Comparison of ENCODE assay signal across 8 cellular contexts in genomic region chr13:52455677-52456041, GRCh38. TPM values are rescaled to one million over a fixed set of nuclear protein-coding genes. Genes with fewer than 3 reads are reported as not detected.
A peak's percentile ranks its signal among the peaks of the same experiment; 100 is the strongest.
DNase-seq lines count a peak whose midpoint lies in the region; ATAC-seq, FAIRE-seq and TF ChIP-seq lines count a peak whose summit lies in the region.

No MANE protein-coding gene starts in this region.

- H3K4me3 Mint-ChIP-seq in activated T-helper 17 cell treated with anti-CD3 and anti-CD28 coated beads, Interleukin-2, amount 50 U/mL, for 72 hours = peak overlapping the region; percentile 93
- peak overlapping the region; percentile 92 for H3K4me3 Mint-ChIP-seq in natural killer cell treated with Interleukin-12 subunit alpha and Interleukin-12 subunit beta and Interleukin-15 and Interleukin-18, amount 100 ng/mL, for 72 hours

- H3K9me3 ChIP-seq in HUES64 (ENCODE audit: insufficient read depth, low read depth, low read length) = no peaks in the 10 kb centered on the region

- H3K4me3 ChIP-seq in HUES64 (ENCODE audit: low read length) = peak overlapping the region; percentile 76
- peak overlapping the region; percentile 54 for H3K4me3 ChIP-seq in fibroblast of mammary gland (ENCODE audit: control insufficient read depth, low read depth, low read length)

- H3K9ac ChIP-seq in HUES64 (ENCODE audit: low read depth, low read length) = peak overlapping the region; percentile 92

- peaks cover 14% of the 10 kb centered on the region for H3K4me1 Mint-ChIP-seq in activated T-helper 17 cell treated with anti-CD3 and anti-CD28 coated beads, Interleukin-2, amount 50 U/mL, for 72 hours
- H3K4me1 Mint-ChIP-seq in natural killer cell treated with Interleukin-12 subunit alpha and Interleukin-12 subunit beta and Interleukin-15 and Interleukin-18, amount 100 ng/mL, for 72 hours (ENCODE audit: low read depth in 2 of 2) = peaks cover 24 to 33% of the 10 kb centered on the region in 2 donors

- peaks cover 7% of the 10 kb centered on the region for H3K4me1 ChIP-seq in HUES64 (ENCODE audit: insufficient read depth, low read length)

- H3K36me3 Mint-ChIP-seq in activated T-helper 17 cell treated with anti-CD3 and anti-CD28 coated beads, Interleukin-2, amount 50 U/mL, for 72 hours (ENCODE audit: low read depth) = peaks cover 54% of the 10 kb centered on the region
- H3K36me3 Mint-ChIP-seq in natural killer cell treated with Interleukin-12 subunit alpha and Interleukin-12 subunit beta and Interleukin-15 and Interleukin-18, amount 100 ng/mL, for 72 hours = peaks cover under 1% of the 10 kb centered on the region

- no peak for FAIRE-seq in RCC 7860 (lab: Jason Lieb, UNC)

- no peaks in the 10 kb centered on the region for H3K27me3 Mint-ChIP-seq in activated T-helper 17 cell treated with anti-CD3 and anti-CD28 coated beads, Interleukin-2, amount 50 U/mL, for 72 hours
- H3K27me3 Mint-ChIP-seq in natural killer cell treated with Interleukin-12 subunit alpha and Interleukin-12 subunit beta and Interleukin-15 and Interleukin-18, amount 100 ng/mL, for 72 hours = no peaks in the 10 kb centered on the region

- H3K36me3 ChIP-seq in HUES64 (ENCODE audit: insufficient read depth, low read length) = peaks cover 40% of the 10 kb centered on the region

- TF ChIP-seq CTCF in fibroblast of mammary gland (conservative IDR thresholded peaks at IDR 0.05; ENCODE audit: control insufficient read depth, insufficient read depth, low read depth, low read length) = no peak

- WGBS in HUES64 = under 1% methylated on average over 37 of the region's 37 CpGs

- H3K27ac Mint-ChIP-seq in activated T-helper 17 cell treated with anti-CD3 and anti-CD28 coated beads, Interleukin-2, amount 50 U/mL, for 72 hours = peak overlapping the region; percentile 97
- H3K27ac Mint-ChIP-seq in natural killer cell treated with Interleukin-12 subunit alpha and Interleukin-12 subunit beta and Interleukin-15 and Interleukin-18, amount 100 ng/mL, for 72 hours = peak overlapping the region; percentile 83 to 93

- H3K9me3 Mint-ChIP-seq in activated T-helper 17 cell treated with anti-CD3 and anti-CD28 coated beads, Interleukin-2, amount 50 U/mL, for 72 hours = no peaks in the 10 kb centered on the region
- no peaks in the 10 kb centered on the region for H3K9me3 Mint-ChIP-seq in natural killer cell treated with Interleukin-12 subunit alpha and Interleukin-12 subunit beta and Interleukin-15 and Interleukin-18, amount 100 ng/mL, for 72 hours

- H3K27me3 ChIP-seq in HUES64 (ENCODE audit: insufficient read depth, low read length) = no peaks in the 10 kb centered on the region

- peak overlapping the region; percentile 81; the same call in 1 of the 2 replicates for H3K27ac ChIP-seq in HUES64 (ENCODE audit: low read depth, low read length)

- DNase-seq in COLO668 (lab: John Stamatoyannopoulos, UW; ENCODE audit: unreplicated experiment) (peak; percentile 95), RCC 7860 (ENCODE audit: low spot score) (peak; percentile 22), fibroblast of mammary gland (ENCODE audit: low read depth) (peak; percentile 49)
- peak; percentile 68 for DNase-seq in natural killer cell treated with Interleukin-12 subunit alpha and Interleukin-12 subunit beta and Interleukin-15 and Interleukin-18, amount 100 ng/mL, for 72 hours (ENCODE audit: low spot score)
- peak; percentile 77 for DNase-seq in stimulated activated naive CD4-positive, alpha-beta T cell treated with Interleukin-2 at 50 U/mL for 16 hours (lab: John Stamatoyannopoulos, UW)

- peak; percentile 32 for ATAC-seq in GM21381 (IDR thresholded peaks at IDR 0.05; ENCODE audit: unreplicated experiment)
- ATAC-seq in activated T-helper 17 cell treated with anti-CD3 and anti-CD28 coated beads, Interleukin-2, amount 50 U/mL, for 72 hours (replicated peaks) = peak; percentile 54
- peak; percentile 63 to 77 for ATAC-seq in natural killer cell treated with Interleukin-12 subunit alpha and Interleukin-12 subunit beta and Interleukin-15 and Interleukin-18, amount 100 ng/mL, for 72 hours

RNA-seq across cellular contexts. Expression of gene CKAP2, which starts 0.4 kb away (rescaled TPM):
- polyA plus RNA-seq in HUES64 (2013, experiment 1 of 2) = 66.5 TPM
- polyA plus RNA-seq in HUES64 (2013, experiment 2 of 2) = 85.7 TPM
- total RNA-seq in activated T-helper 17 cell treated with anti-CD3 and anti-CD28 coated beads, Interleukin-2, amount 50 U/mL, for 72 hours = 10 to 100 TPM; 61.0 to 79.7 TPM
- 10 to 100 TPM; 16.1 to 27.6 TPM for total RNA-seq in natural killer cell treated with Interleukin-12 subunit alpha and Interleukin-12 subunit beta and Interleukin-15 and Interleukin-18, amount 100 ng/mL, for 72 hours

RNA-seq across cellular contexts. Expression of gene VPS36, which starts 5.2 kb away (rescaled TPM):
- polyA plus RNA-seq in HUES64 (2013, experiment 1 of 2) = 15.9 TPM
- 15.0 TPM for polyA plus RNA-seq in HUES64 (2013, experiment 2 of 2)
- total RNA-seq in activated T-helper 17 cell treated with anti-CD3 and anti-CD28 coated beads, Interleukin-2, amount 50 U/mL, for 72 hours = 10 to 100 TPM; 24.0 to 37.6 TPM
- total RNA-seq in natural killer cell treated with Interleukin-12 subunit alpha and Interleukin-12 subunit beta and Interleukin-15 and Interleukin-18, amount 100 ng/mL, for 72 hours = 10 to 100 TPM; 34.1 to 42.7 TPM

RNA-seq across cellular contexts. Expression of gene THSD1, which starts 49.7 kb away (rescaled TPM):
- 0.10 TPM for polyA plus RNA-seq in HUES64 (2013, experiment 1 of 2)
- not detected for polyA plus RNA-seq in HUES64 (2013, experiment 2 of 2)
- total RNA-seq in activated T-helper 17 cell treated with anti-CD3 and anti-CD28 coated beads, Interleukin-2, amount 50 U/mL, for 72 hours = under 1 TPM; 0.32 to 0.54 TPM
- total RNA-seq in natural killer cell treated with Interleukin-12 subunit alpha and Interleukin-12 subunit beta and Interleukin-15 and Interleukin-18, amount 100 ng/mL, for 72 hours = under 1 TPM; 0.43 to 0.92 TPM

Comparison
In these comparisons a context has a peak if more than half of its experiments do, and no peak if none do; other contexts are left out.
1. Peak in every context shown above with its lines: DNase-seq, ATAC-seq, H3K4me3 ChIP-seq and H3K27ac ChIP-seq.
2. DNase-seq: peak in every context shown above with its lines; median percentile 95 in COLO668; 77 in stimulated activated naive CD4-positive, alpha-beta T cell treated with Interleukin-2 at 50 U/mL for 16 hours; 68 in natural killer cell treated with Interleukin-12 subunit alpha and Interleukin-12 subunit beta and Interleukin-15 and Interleukin-18, amount 100 ng/mL, for 72 hours; 49 in fibroblast of mammary gland; 22 in RCC 7860.